In genomic region chr4:164876680-164877324, GRCh38 we compare ENCODE assay signal across 9 cellular contexts. TPM values are rescaled to one million over a fixed set of nuclear protein-coding genes. Genes with fewer than 3 reads are reported as not detected.
DNase-seq lines count a peak whose midpoint lies in the region; ATAC-seq and TF ChIP-seq lines count a peak whose summit lies in the region.
"Had no signal": no experiment of that assay in that cellular context is flagged by ENCODE, and none has a peak within 500 bp of the region (broad histone marks: within the 10 kb centered on the region; RNA-seq: fewer than 3 reads in every experiment).

TSS of gene APELA (plus strand) at chr4:164877178. CDS start at chr4:164877332, 154 bp downstream.

- POLR2A ChIA-PET in GM10248 (lab: Yijun Ruan, JAX), result no interaction called here

- H3K27me3 Mint-ChIP-seq in natural killer cell treated with Interleukin-12 subunit alpha and Interleukin-12 subunit beta and Interleukin-15 and Interleukin-18, amount 100 ng/mL, for 72 hours, result peaks cover 2 to 6% of the 10 kb centered on the region in 2 donors

- no peaks in the 10 kb centered on the region for H3K36me3 ChIP-seq in hepatocyte (replicated peaks; ENCODE audit: insufficient read depth, low read depth)
- H3K36me3 ChIP-seq in vagina, result no peaks in the 10 kb centered on the region
- no peaks in the 10 kb centered on the region for H3K36me3 ChIP-seq in spleen

- DNase-seq in GM10248 (ENCODE audit: extremely low spot score) (peak; percentile 35), hepatocyte (ENCODE audit: low spot score) (peak; percentile 57), vagina (ENCODE audit: extremely low spot score in 2 of 2) (no peak), amygdala (lab: John Stamatoyannopoulos, UW) (no peak), spleen (no peak)
- DNase-seq in natural killer cell treated with Interleukin-12 subunit alpha and Interleukin-12 subunit beta and Interleukin-15 and Interleukin-18, amount 100 ng/mL, for 72 hours (ENCODE audit: low spot score), result no peak
- DNase-seq: Right ventricle myocardium superior had no signal

- no peaks in the 10 kb centered on the region for H3K9me2 ChIP-seq in hepatocyte (replicated peaks; ENCODE audit: insufficient read depth)

- CTCF ChIA-PET in GM10248 (lab: Yijun Ruan, JAX), result interaction anchor here (0.9 to 1.2 kb wide), 2 partner anchors 9 to 96 kb away, joined by 3 to 4 read pairs; no protein-coding TSS in a partner anchor

- TF ChIP-seq POLR2A in vagina (IDR thresholded peaks at IDR 0.05), result no peak
- no peak for TF ChIP-seq POLR2A in spleen (IDR thresholded peaks at IDR 0.05)

- no peak within 1 kb of the TSS for H3K4me3 Mint-ChIP-seq in natural killer cell treated with Interleukin-12 subunit alpha and Interleukin-12 subunit beta and Interleukin-15 and Interleukin-18, amount 100 ng/mL, for 72 hours

- peak within 1 kb of the TSS; percentile 34 for H2AFZ ChIP-seq in hepatocyte

- H3K9me3 ChIP-seq in hepatocyte (ENCODE audit: low read depth), result no peaks in the 10 kb centered on the region
- no peaks in the 10 kb centered on the region for H3K9me3 ChIP-seq in vagina
- H3K9me3 ChIP-seq in spleen, result no peaks in the 10 kb centered on the region

- peak; percentile 100 for ATAC-seq in GM21423 (IDR thresholded peaks at IDR 0.05; ENCODE audit: unreplicated experiment)
- peak; percentile 99 for ATAC-seq in HG03378 (IDR thresholded peaks at IDR 0.05; ENCODE audit: unreplicated experiment)
- ATAC-seq in natural killer cell treated with Interleukin-12 subunit alpha and Interleukin-12 subunit beta and Interleukin-15 and Interleukin-18, amount 100 ng/mL, for 72 hours, result no peak

- intact Hi-C loops in vagina (cut with DNase I), result no loop called here
- intact Hi-C loops in spleen (cut with DNase I; ENCODE audit: low total_unique reads), result no loop called here

- H3K4me3 ChIP-seq in hepatocyte, result peak within 1 kb of the TSS; percentile 8
- H3K4me3 ChIP-seq in vagina, result no peak within 1 kb of the TSS
- no peak within 1 kb of the TSS for H3K4me3 ChIP-seq in spleen

- no peak for TF ChIP-seq CTCF in GM10248 (IDR thresholded peaks at IDR 0.05; ENCODE audit: control extremely low read depth, extremely low read depth, low read depth, missing control alignments)
- TF ChIP-seq CTCF in hepatocyte (IDR thresholded peaks at IDR 0.05; ENCODE audit: poor library complexity), result no peak
- TF ChIP-seq CTCF in vagina (IDR thresholded peaks at IDR 0.05), result no peak
- no peak for TF ChIP-seq CTCF in spleen (IDR thresholded peaks at IDR 0.05 in 8 of 11, conservative IDR thresholded peaks at IDR 0.05 in 3 of 11)

- no peak within 1 kb of the TSS for H3K27ac Mint-ChIP-seq in natural killer cell treated with Interleukin-12 subunit alpha and Interleukin-12 subunit beta and Interleukin-15 and Interleukin-18, amount 100 ng/mL, for 72 hours

- H3K9me3 Mint-ChIP-seq in natural killer cell treated with Interleukin-12 subunit alpha and Interleukin-12 subunit beta and Interleukin-15 and Interleukin-18, amount 100 ng/mL, for 72 hours, result peaks cover 7% of the 10 kb centered on the region

- 8% methylated on average over 7 of the region's 7 CpGs for WGBS in hepatocyte (ENCODE audit: low lambda C conversion rate, missing lambda C conversion rate)
- WGBS in spleen, 5 donors, result 11 to 17% (median 13%) methylated on average over 7 of the region's 7 CpGs

- no peaks in the 10 kb centered on the region for H3K27me3 ChIP-seq in hepatocyte
- no peaks in the 10 kb centered on the region for H3K27me3 ChIP-seq in vagina
- H3K27me3 ChIP-seq in spleen (replicated peaks in 1 of 7), result peaks cover 0 to 8% (median 0%) of the 10 kb centered on the region in 7 donors

- no peaks in the 10 kb centered on the region for H4K20me1 ChIP-seq in hepatocyte (ENCODE audit: insufficient read depth, poor library complexity, severe bottlenecking)

- H3K27ac ChIP-seq in hepatocyte (peak within 1 kb of the TSS; percentile 3), vagina (no peak within 1 kb of the TSS), spleen (no peak within 1 kb of the TSS)

- H3K4me2 ChIP-seq in hepatocyte, result peak within 1 kb of the TSS; percentile 71

- H3K79me2 ChIP-seq in hepatocyte, result no peaks in the 10 kb centered on the region

- no peaks in the 10 kb centered on the region for H3K4me1 Mint-ChIP-seq in natural killer cell treated with Interleukin-12 subunit alpha and Interleukin-12 subunit beta and Interleukin-15 and Interleukin-18, amount 100 ng/mL, for 72 hours (ENCODE audit: low read depth in 2 of 2)

- H3K36me3 Mint-ChIP-seq in natural killer cell treated with Interleukin-12 subunit alpha and Interleukin-12 subunit beta and Interleukin-15 and Interleukin-18, amount 100 ng/mL, for 72 hours, result no peaks in the 10 kb centered on the region

- H3K4me1 ChIP-seq in hepatocyte (ENCODE audit: insufficient read depth) (peaks cover 24% of the 10 kb centered on the region), vagina (no peaks in the 10 kb centered on the region), spleen (no peaks in the 10 kb centered on the region)

RNA-seq across cellular contexts. Expression of gene APELA, which starts in this region (rescaled TPM):
- total RNA-seq in hepatocyte (1.5 and 1.6 TPM in 2 replicates), vagina (not detected), spleen (not detected)
- polyA plus RNA-seq in hepatocyte (0.29 TPM in 1 of 2 replicates, not detected in the other), spleen (not detected)
- total RNA-seq in natural killer cell treated with Interleukin-12 subunit alpha and Interleukin-12 subunit beta and Interleukin-15 and Interleukin-18, amount 100 ng/mL, for 72 hours, result not detected
- total RNA-seq: Right ventricle myocardium superior had no signal

Comparison
In these comparisons a context has a peak if more than half of its experiments do, and no peak if none do; other contexts are left out.
1. DNase-seq: peak in GM10248 (single experiment) and hepatocyte (single experiment); none in vagina (0 of 2), natural killer cell treated with Interleukin-12 subunit alpha and Interleukin-12 subunit beta and Interleukin-15 and Interleukin-18, amount 100 ng/mL, for 72 hours (single experiment), amygdala (0 of 56) and spleen (single experiment).
2. ATAC-seq: peak in GM21423 (single experiment) and HG03378 (single experiment); none in natural killer cell treated with Interleukin-12 subunit alpha and Interleukin-12 subunit beta and Interleukin-15 and Interleukin-18, amount 100 ng/mL, for 72 hours (0 of 2).